Comparison of ENCODE assay signal across 16 cellular contexts in the genomic region with DNA sequence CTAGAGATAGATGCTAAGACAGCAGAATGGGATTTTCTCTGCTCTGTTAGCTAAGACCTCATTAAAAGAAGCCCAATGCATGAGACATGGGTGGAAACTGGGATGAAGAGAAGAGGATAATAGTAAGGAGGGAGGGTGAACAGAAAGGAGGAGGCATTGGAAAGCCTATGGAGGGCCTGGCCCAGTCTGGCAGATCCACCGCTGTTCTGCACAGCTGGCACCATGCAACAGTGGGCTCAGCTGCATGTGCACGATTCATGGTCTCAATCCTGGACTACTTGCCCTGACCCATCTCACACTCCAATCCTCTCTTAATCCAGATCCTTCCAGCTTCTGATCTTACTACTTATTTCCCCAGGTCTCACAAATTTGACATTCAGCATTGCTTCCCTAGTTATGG. TPM values are rescaled to one million over a fixed set of nuclear protein-coding genes. Genes with fewer than 3 reads are reported as not detected.
A peak's percentile ranks its signal among the peaks of the same experiment; 100 is the strongest.
DNase-seq lines count a peak whose midpoint lies in the region; TF ChIP-seq lines count a peak whose summit lies in the region.
"Had no signal": no experiment of that assay in that cellular context is flagged by ENCODE, and none has a peak within 500 bp of the region (broad histone marks: within the 10 kb centered on the region; RNA-seq: fewer than 3 reads in every experiment).

No MANE protein-coding gene starts in this region.

- peaks cover 0 to 16% (median 0%) of the 10 kb centered on the region in 11 experiments; a peak in 5 of 22 replicates for H4K20me1 ChIP-seq in BLaER1 treated with 17β-estradiol and CSF1 and Interleukin-3, amounts not matched to agents 10 nM and 100 nM
- H4K20me1 ChIP-seq in Karpas-422 (ENCODE audit: insufficient read depth, low read depth, low read length) (no peaks in the 10 kb centered on the region), neural progenitor cell (ENCODE audit: low read depth) (peaks cover 12% of the 10 kb centered on the region)

- peaks cover 33 to 50% (median 43%) of the 10 kb centered on the region in 10 experiments for H3K4me1 ChIP-seq in BLaER1 treated with 17β-estradiol and CSF1 and Interleukin-3, amounts not matched to agents 10 nM and 100 nM
- H3K4me1 ChIP-seq in Karpas-422 (ENCODE audit: low read length), result peaks cover 17% of the 10 kb centered on the region
- H3K4me1 ChIP-seq in neural progenitor cell, result peaks cover 30% of the 10 kb centered on the region

- peaks cover 21 to 53% (median 23%) of the 10 kb centered on the region in 11 experiments for H3K27me3 ChIP-seq in BLaER1 treated with 17β-estradiol and CSF1 and Interleukin-3, amounts not matched to agents 10 nM and 100 nM
- no peaks in the 10 kb centered on the region for H3K27me3 ChIP-seq in Karpas-422 (ENCODE audit: low read length)
- H3K27me3 ChIP-seq in neural progenitor cell, result peaks cover 36% of the 10 kb centered on the region
- H3K27me3 ChIP-seq: body of pancreas, SJSA1 had no signal

- 0 out of 22 replicates have a peak, but pooled peaks cover 0 to 4% (median 0%) of the 10 kb centered on the region in 11 experiments for H3K9me3 ChIP-seq in BLaER1 treated with 17β-estradiol and CSF1 and Interleukin-3, amounts not matched to agents 10 nM and 100 nM (replicated peaks in 1 of 11)
- H3K9me3 ChIP-seq in Karpas-422 (ENCODE audit: low read length) (no peaks in the 10 kb centered on the region), neural progenitor cell (ENCODE audit: low read depth) (no peaks in the 10 kb centered on the region)
- H3K9me3 ChIP-seq: body of pancreas had no signal

- H3K4me3 Mint-ChIP-seq in neural progenitor cell, result no peak overlapping the region
- H3K4me3 Mint-ChIP-seq in nephron progenitor cell, result no peak overlapping the region
- H3K4me3 Mint-ChIP-seq: activated CD8-positive, alpha-beta T cell treated with anti-CD3 and anti-CD28 coated beads for 36 hours; activated naive CD4-positive, alpha-beta T cell treated with anti-CD3 and anti-CD28 coated beads, Interleukin-2, amount 50 U/mL, for 24 hours; activated T-cell treated with anti-CD3 and anti-CD28 coated beads, Interleukin-2, amount 50 U/mL, for 24 hours; neural crest cell had no signal

- DNase-seq in Karpas-422 (no peak), choroid plexus epithelial cell (ENCODE audit: low read depth) (no peak), neural progenitor cell (ENCODE audit: low spot score) (no peak), nephron progenitor cell (no peak), GF-D8 (lab: John Stamatoyannopoulos, UW) (no peak), SHP77 (lab: John Stamatoyannopoulos, UW) (no peak), DMS153 (lab: John Stamatoyannopoulos, UW) (no peak)
- DNase-seq: activated CD8-positive, alpha-beta T cell treated with anti-CD3 and anti-CD28 coated beads for 36 hours; activated T-cell treated with anti-CD3 and anti-CD28 coated beads, Interleukin-2, amount 50 U/mL, for 24 hours; body of pancreas; cortex of kidney; stimulated activated CD4-positive, alpha-beta T cell treated with anti-CD3 and anti-CD28 coated beads, Interleukin-15, amount 100 ng/mL, for 24 hours had no signal

- H2AFZ ChIP-seq in Karpas-422 (ENCODE audit: low read length) (peak overlapping the region; percentile 48; the same call in 1 of the 2 replicates), neural progenitor cell (replicated peaks) (no peak overlapping the region)

- no peak overlapping the region for H3K27ac ChIP-seq in BLaER1 treated with 17β-estradiol and CSF1 and Interleukin-3, amounts not matched to agents 10 nM and 100 nM
- H3K27ac ChIP-seq in Karpas-422 (ENCODE audit: low read length) (no peak overlapping the region), neural progenitor cell (no peak overlapping the region)
- H3K27ac ChIP-seq: body of pancreas, SJSA1 had no signal

- H3K4me1 Mint-ChIP-seq in neural progenitor cell, result peaks cover 12% of the 10 kb centered on the region
- H3K4me1 Mint-ChIP-seq in nephron progenitor cell, result peaks cover 15% of the 10 kb centered on the region

- no peaks in the 10 kb centered on the region for H3K9me2 ChIP-seq in Karpas-422 (replicated peaks; ENCODE audit: insufficient read depth, low read length)

- no peak overlapping the region for H3K4me3 ChIP-seq in BLaER1 treated with 17β-estradiol and CSF1 and Interleukin-3, amounts not matched to agents 10 nM and 100 nM
- H3K4me3 ChIP-seq in Karpas-422 (ENCODE audit: low read length) (no peak overlapping the region), choroid plexus epithelial cell (ENCODE audit: low read depth, low read length) (peak overlapping the region; percentile 3), neural progenitor cell (no peak overlapping the region)
- H3K4me3 ChIP-seq: body of pancreas, SJSA1 had no signal

- H3K79me2 ChIP-seq in Karpas-422 (ENCODE audit: low read length) (no peaks in the 10 kb centered on the region), neural progenitor cell (ENCODE audit: low read depth) (no peaks in the 10 kb centered on the region)

- H3K27me3 Mint-ChIP-seq in neural progenitor cell (ENCODE audit: insufficient read depth, low read depth), result no peaks in the 10 kb centered on the region
- no peaks in the 10 kb centered on the region for H3K27me3 Mint-ChIP-seq in nephron progenitor cell (ENCODE audit: low read depth, poor library complexity)

- H3K9ac ChIP-seq in BLaER1 treated with 17β-estradiol and CSF1 and Interleukin-3, amounts not matched to agents 10 nM and 100 nM, result no peak overlapping the region
- H3K9ac ChIP-seq in Karpas-422 (ENCODE audit: low read length) (no peak overlapping the region), neural progenitor cell (no peak overlapping the region)

- H3K9me3 Mint-ChIP-seq in neural progenitor cell, result no peaks in the 10 kb centered on the region
- H3K9me3 Mint-ChIP-seq in nephron progenitor cell, result peaks cover 8% of the 10 kb centered on the region
- H3K9me3 Mint-ChIP-seq: activated CD8-positive, alpha-beta T cell treated with anti-CD3 and anti-CD28 coated beads for 36 hours; activated naive CD4-positive, alpha-beta T cell treated with anti-CD3 and anti-CD28 coated beads, Interleukin-2, amount 50 U/mL, for 24 hours; activated T-cell treated with anti-CD3 and anti-CD28 coated beads, Interleukin-2, amount 50 U/mL, for 24 hours; neural crest cell had no signal

- peak overlapping the region; percentile 26 to 98 (median 91); a peak in 21 of 22 replicates for H3K4me2 ChIP-seq in BLaER1 treated with 17β-estradiol and CSF1 and Interleukin-3, amounts not matched to agents 10 nM and 100 nM
- H3K4me2 ChIP-seq in Karpas-422 (ENCODE audit: low read depth, low read length, poor library complexity, severe bottlenecking), result peak overlapping the region; percentile 14
- H3K4me2 ChIP-seq in neural progenitor cell, result peak overlapping the region; percentile 91

- H3K27ac Mint-ChIP-seq in neural progenitor cell (no peak overlapping the region), nephron progenitor cell (no peak overlapping the region)
- H3K27ac Mint-ChIP-seq: activated CD8-positive, alpha-beta T cell treated with anti-CD3 and anti-CD28 coated beads for 36 hours; activated naive CD4-positive, alpha-beta T cell treated with anti-CD3 and anti-CD28 coated beads, Interleukin-2, amount 50 U/mL, for 24 hours; activated T-cell treated with anti-CD3 and anti-CD28 coated beads, Interleukin-2, amount 50 U/mL, for 24 hours had no signal

- peaks cover 25% of the 10 kb centered on the region for H3F3A ChIP-seq in neural progenitor cell (ENCODE audit: low read depth)

- H3K36me3 ChIP-seq in BLaER1 treated with 17β-estradiol and CSF1 and Interleukin-3, amounts not matched to agents 10 nM and 100 nM, result 0 out of 22 replicates have a peak, but pooled peaks cover 0 to 3% (median 0%) of the 10 kb centered on the region in 11 experiments
- H3K36me3 ChIP-seq in Karpas-422 (ENCODE audit: insufficient read depth, low read length) (no peaks in the 10 kb centered on the region), neural progenitor cell (no peaks in the 10 kb centered on the region)

- TF ChIP-seq CTCF in choroid plexus epithelial cell (conservative IDR thresholded peaks at IDR 0.05; ENCODE audit: low read depth, low read length), result no peak
- TF ChIP-seq CTCF in neural progenitor cell (IDR thresholded peaks at IDR 0.05), result no peak
- TF ChIP-seq CTCF in nephron progenitor cell (IDR thresholded peaks at IDR 0.05), result no peak

- H3K36me3 Mint-ChIP-seq in neural progenitor cell (peaks cover 2% of the 10 kb centered on the region), nephron progenitor cell (ENCODE audit: low read depth) (peaks cover 27% of the 10 kb centered on the region)

RNA-seq across cellular contexts. Expression of a gene that starts 2.2 kb away (rescaled TPM):
- total RNA-seq in Karpas-422 (2014; rRNA removed; shearing (Covaris generic); ENCODE audit: low replicate concordance), result 54.3 and 79.5 TPM in 2 replicates
- total RNA-seq in neural progenitor cell (ENCODE audit: low replicate concordance), result 65.0 and 108 TPM in 2 replicates

RNA-seq across cellular contexts. Expression of a gene that starts 43.8 kb away (rescaled TPM):
- total RNA-seq in Karpas-422 (2014; rRNA removed; shearing (Covaris generic); ENCODE audit: low replicate concordance), result 5.0 and 8.4 TPM in 2 replicates
- 11.4 and 14.8 TPM in 2 replicates for total RNA-seq in neural progenitor cell (ENCODE audit: low replicate concordance)

Comparison
In these comparisons a context has a peak if more than half of its experiments do, and no peak if none do; other contexts are left out.
1. H3K4me2 ChIP-seq: peak in every context shown above with its lines; median percentile 91 in BLaER1 treated with 17β-estradiol and CSF1 and Interleukin-3, amounts not matched to agents 10 nM and 100 nM; 91 in neural progenitor cell; 14 in Karpas-422.